In the genomic region with DNA sequence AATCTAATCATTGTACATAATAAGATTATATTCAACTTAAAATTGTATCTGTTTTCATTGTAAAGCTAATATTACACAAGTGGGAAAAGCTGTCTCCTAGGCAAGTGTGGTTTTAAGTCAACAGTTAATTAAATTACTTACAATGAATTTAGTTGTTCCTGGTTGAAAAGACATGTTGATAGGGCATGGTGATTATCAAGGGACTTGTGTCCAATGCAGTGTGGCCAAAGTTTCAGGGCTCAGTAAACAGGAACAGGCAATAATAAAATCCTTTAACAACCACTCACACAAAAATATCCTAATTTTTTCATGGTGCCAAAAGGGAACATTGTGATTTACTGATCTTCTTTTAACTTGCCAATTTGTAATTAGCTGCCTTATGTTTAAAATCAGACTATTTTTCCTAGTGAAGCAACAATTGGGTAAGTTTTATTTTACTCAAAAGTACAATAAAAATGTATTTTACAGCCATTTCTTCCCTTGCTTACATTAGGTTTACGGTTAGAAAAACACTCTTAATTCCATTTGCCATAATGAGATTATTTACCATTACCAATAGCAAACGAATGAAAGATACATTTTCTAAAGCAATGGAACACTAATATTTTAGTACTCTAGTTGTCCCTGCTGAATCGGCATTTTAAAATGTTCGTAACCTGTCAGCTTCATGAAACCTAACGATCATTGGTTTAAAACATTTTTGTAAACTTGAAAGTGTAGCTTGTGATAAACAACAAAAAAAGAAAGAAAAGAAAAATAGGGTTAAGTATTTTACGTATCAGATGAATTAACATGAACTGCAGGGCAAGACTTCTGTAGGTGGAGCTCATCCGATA, we compare ENCODE assay signal across 1 cellular context.
TF ChIP-seq lines count a peak whose summit lies in the region.

No MANE protein-coding gene starts in this region.

TF ChIP-seq in WTC11, 78 proteins besides CTCF, POLR2A, EP300 and RAD21 (continued from another document):
- TF ChIP-seq, protein P1, sequence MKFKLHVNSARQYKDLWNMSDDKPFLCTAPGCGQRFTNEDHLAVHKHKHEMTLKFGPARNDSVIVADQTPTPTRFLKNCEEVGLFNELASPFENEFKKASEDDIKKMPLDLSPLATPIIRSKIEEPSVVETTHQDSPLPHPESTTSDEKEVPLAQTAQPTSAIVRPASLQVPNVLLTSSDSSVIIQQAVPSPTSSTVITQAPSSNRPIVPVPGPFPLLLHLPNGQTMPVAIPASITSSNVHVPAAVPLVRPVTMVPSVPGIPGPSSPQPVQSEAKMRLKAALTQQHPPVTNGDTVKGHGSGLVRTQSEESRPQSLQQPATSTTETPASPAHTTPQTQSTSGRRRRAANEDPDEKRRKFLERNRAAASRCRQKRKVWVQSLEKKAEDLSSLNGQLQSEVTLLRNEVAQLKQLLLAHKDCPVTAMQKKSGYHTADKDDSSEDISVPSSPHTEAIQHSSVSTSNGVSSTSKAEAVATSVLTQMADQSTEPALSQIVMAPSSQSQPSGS (CRISPR knock-in tag; IDR thresholded peaks at IDR 0.05; ENCODE audit: borderline replicate concordance, low read depth): no peak
- no peak for TF ChIP-seq SMAD4 (CRISPR knock-in tag; IDR thresholded peaks at IDR 0.05)
